ENCODE assay signal across 1 cellular context in the genomic region with DNA sequence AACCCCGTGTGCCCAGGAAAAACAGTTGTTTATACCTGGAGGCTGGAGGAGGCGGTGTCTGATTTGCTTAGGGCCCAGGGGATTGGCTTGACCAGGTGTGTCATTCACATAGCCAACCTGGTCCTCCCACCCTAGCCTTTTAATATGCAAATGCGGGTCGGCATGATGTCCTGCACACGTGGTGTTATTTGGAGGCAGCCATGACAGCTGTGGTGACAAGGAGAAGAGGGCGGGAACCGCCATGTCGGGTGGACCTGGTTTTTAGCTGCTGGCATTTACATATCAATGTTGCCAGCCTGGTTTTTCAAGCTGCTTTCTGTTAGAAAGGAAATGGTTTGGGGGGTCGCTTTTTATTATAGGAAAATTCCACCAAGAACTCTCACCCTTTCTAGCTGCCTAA.
TF ChIP-seq lines count a peak whose summit lies in the region.

No MANE protein-coding gene starts in this region.

TF ChIP-seq in K562, 482 proteins besides CTCF, POLR2A, EP300 and RAD21 (continued from another document):
- TF ChIP-seq, protein P1, sequence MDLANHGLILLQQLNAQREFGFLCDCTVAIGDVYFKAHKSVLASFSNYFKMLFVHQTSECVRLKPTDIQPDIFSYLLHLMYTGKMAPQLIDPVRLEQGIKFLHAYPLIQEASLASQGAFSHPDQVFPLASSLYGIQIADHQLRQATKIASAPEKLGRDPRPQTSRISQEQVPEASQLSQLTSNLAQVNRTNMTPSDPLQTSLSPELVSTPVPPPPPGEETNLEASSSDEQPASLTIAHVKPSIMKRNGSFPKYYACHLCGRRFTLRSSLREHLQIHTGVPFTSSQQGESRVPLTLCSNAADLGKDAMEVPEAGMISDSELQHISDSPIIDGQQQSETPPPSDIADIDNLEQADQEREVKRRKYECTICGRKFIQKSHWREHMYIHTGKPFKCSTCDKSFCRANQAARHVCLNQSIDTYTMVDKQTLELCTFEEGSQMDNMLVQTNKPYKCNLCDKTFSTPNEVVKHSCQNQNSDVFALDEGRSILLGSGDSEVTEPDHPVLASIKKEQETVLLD (IDR thresholded peaks at IDR 0.05), result no peak
- TF ChIP-seq, protein P2, sequence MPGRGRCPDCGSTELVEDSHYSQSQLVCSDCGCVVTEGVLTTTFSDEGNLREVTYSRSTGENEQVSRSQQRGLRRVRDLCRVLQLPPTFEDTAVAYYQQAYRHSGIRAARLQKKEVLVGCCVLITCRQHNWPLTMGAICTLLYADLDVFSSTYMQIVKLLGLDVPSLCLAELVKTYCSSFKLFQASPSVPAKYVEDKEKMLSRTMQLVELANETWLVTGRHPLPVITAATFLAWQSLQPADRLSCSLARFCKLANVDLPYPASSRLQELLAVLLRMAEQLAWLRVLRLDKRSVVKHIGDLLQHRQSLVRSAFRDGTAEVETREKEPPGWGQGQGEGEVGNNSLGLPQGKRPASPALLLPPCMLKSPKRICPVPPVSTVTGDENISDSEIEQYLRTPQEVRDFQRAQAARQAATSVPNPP (IDR thresholded peaks at IDR 0.05; ENCODE audit: borderline replicate concordance, insufficient read depth, insufficient read length), result no peak
- TF ChIP-seq YY1 (IDR thresholded peaks at IDR 0.05; ENCODE audit: borderline replicate concordance in 1 of 3, control insufficient read depth in 1 of 3, extremely low read depth in 1 of 3, insufficient read depth in 3 of 3, insufficient read length in 1 of 3, insufficient replicate concordance in 2 of 3, low read depth in 1 of 3, low read length in 2 of 3) (peak in 1 of 3 experiments; percentile 61), RBM39 (optimal IDR thresholded peaks at IDR 0.05; ENCODE audit: low read depth, low read length) (no peak), TGIF2 (CRISPR knock-in tag; IDR thresholded peaks at IDR 0.05) (no peak), CEBPB (tag; IDR thresholded peaks at IDR 0.05) (no peak), ZNF668 (CRISPR knock-in tag; IDR thresholded peaks at IDR 0.05) (no peak)
- TF ChIP-seq, protein P3, sequence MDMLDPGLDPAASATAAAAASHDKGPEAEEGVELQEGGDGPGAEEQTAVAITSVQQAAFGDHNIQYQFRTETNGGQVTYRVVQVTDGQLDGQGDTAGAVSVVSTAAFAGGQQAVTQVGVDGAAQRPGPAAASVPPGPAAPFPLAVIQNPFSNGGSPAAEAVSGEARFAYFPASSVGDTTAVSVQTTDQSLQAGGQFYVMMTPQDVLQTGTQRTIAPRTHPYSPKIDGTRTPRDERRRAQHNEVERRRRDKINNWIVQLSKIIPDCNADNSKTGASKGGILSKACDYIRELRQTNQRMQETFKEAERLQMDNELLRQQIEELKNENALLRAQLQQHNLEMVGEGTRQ (CRISPR knock-in tag; IDR thresholded peaks at IDR 0.05), result peak; percentile 24; the same call in 1 of the 2 replicates
